Comparison of ENCODE assay signal across 3 cellular contexts in genomic region chr19:10458733-10459132, GRCh38. TPM values are rescaled to one million over a fixed set of nuclear protein-coding genes. Genes with fewer than 3 reads are reported as not detected.
"Had no signal": no experiment of that assay in that cellular context is flagged by ENCODE, and none has a peak within 500 bp of the region (broad histone marks: within the 10 kb centered on the region; RNA-seq: fewer than 3 reads in every experiment).

No MANE protein-coding gene starts in this region.

RNA-seq across cellular contexts. Expression of gene S1PR5, which starts 58.5 kb away (rescaled TPM):
- total RNA-seq: activated naive CD4-positive, alpha-beta T cell treated with anti-CD3 and anti-CD28 coated beads for 36 hours; activated naive CD8-positive, alpha-beta T cell treated with anti-CD3 and anti-CD28 coated beads for 36 hours; activated T-helper 1 cell treated with anti-CD3 and anti-CD28 coated beads, Interleukin-12 subunit alpha, Interleukin-12 subunit beta, Interleukin-2, Interleukin-4 antibody, amounts not matched to agents 30 ng/mL and 10 ng/mL and 1 ng/mL, durations not matched to agents 14 hours and 24 hours and 36 hours had no signal
